Comparison of ENCODE assay signal across 8 cellular contexts in genomic region chr9:115262477-115262876, GRCh38.
DNase-seq lines count a peak whose midpoint lies in the region; ATAC-seq lines count a peak whose summit lies in the region.

No MANE protein-coding gene starts in this region.

- DNase-seq in ELR (ENCODE audit: low read depth) (peak; percentile 80), NCI-H2107 treated with DMSO at 0.1 percent for 48 hours (lab: John Stamatoyannopoulos, UW; ENCODE audit: unreplicated experiment) (peak; percentile 49), cerebellar cortex (ENCODE audit: low spot score) (peak; percentile 93), non-pigmented ciliary epithelial cell (ENCODE audit: low read depth) (peak; percentile 53), GF-D8 (lab: John Stamatoyannopoulos, UW) (no peak), KG1 (lab: John Stamatoyannopoulos, UW) (no peak)

- ATAC-seq in GM18519 (IDR thresholded peaks at IDR 0.05; ENCODE audit: low FRiP score, unreplicated experiment) (no peak), HG03432 (IDR thresholded peaks at IDR 0.05; ENCODE audit: unreplicated experiment) (no peak)

Comparison
In these comparisons a context has a peak if more than half of its experiments do, and no peak if none do; other contexts are left out.
1. DNase-seq: peak in ELR (single experiment), NCI-H2107 treated with DMSO at 0.1 percent for 48 hours (single experiment), cerebellar cortex (single experiment) and non-pigmented ciliary epithelial cell (single experiment); none in GF-D8 (single experiment) and KG1 (single experiment).